Comparison of ENCODE assay signal across 8 cellular contexts in the genomic region with DNA sequence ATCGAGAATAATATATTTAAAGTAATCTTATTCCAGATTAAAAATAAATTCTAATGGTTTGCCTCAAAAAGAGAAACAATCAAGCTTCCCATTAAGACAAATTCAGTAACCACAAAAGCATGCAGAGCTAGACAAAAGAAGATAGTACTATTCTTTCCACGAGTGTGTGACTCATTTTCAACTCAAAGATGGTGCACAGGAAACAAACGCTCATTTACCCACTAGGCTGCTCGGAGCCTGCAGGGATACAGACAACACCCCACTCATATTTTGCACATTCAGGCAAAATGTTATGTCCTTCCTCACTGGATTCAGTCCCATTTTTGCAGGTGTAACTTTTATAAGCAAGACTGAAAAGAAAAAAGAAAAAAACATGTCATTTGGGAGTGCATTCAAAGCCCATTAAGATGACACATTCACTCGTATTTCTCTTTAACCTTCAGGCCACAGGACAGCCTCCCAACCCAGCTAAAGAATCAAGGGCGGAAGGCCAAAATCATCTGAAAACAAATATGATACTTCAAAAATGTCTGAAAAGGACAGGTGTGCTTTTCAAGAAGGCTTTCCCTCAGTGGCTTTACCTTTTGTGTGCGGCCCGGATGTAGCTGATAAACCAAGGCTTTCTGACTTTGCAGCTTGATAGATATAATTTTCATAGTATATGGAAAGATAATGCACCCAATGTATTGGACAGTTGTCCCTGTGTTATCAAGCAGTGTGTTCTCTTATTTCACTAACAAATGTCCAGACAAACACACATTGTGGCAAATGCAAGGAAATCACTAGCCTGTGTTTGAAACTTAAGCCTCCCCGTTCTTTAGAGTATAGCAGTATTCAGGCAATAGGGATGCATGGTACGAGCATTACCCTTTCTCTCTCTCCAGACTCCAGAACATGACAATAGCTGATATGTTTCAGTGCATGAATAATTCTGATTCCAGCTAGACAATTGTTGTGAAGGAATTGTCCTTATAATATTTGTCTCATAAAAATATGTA.
A peak's percentile ranks its signal among the peaks of the same experiment; 100 is the strongest.
DNase-seq lines count a peak whose midpoint lies in the region; ATAC-seq, FAIRE-seq and TF ChIP-seq lines count a peak whose summit lies in the region.

No MANE protein-coding gene starts in this region.

- no peak overlapping the region for H3K4me2 ChIP-seq in GM12878 (ENCODE audit: control insufficient read depth, insufficient read depth)

- POLR2A ChIA-PET in GM12878 (lab: Charles Lee): interaction anchor here (0.6 kb wide), 2 partner anchors 9 to 276 kb away, joined by 3 to 9 read pairs; no protein-coding TSS in a partner anchor

- H3K9me3 ChIP-seq in GM12878 (replicated peaks; ENCODE audit: control insufficient read depth, insufficient read depth, low read length) (no peaks in the 10 kb centered on the region), neuron (ENCODE audit: low read length) (no peaks in the 10 kb centered on the region), body of pancreas (no peaks in the 10 kb centered on the region)

- H3K27me3 ChIP-seq in GM12878 (replicated peaks in 1 of 2; ENCODE audit: control insufficient read depth in 2 of 2, insufficient read depth in 2 of 2, low read length in 1 of 2) (no peaks in the 10 kb centered on the region), neuron (ENCODE audit: insufficient read depth, low read length) (no peaks in the 10 kb centered on the region), body of pancreas (no peaks in the 10 kb centered on the region)

- H3K36me3 ChIP-seq in GM12878 (ENCODE audit: control insufficient read depth in 2 of 2, insufficient read depth in 2 of 2, low read length in 1 of 2) (no peaks in the 10 kb centered on the region), neuron (ENCODE audit: insufficient read depth, low read length) (no peaks in the 10 kb centered on the region), body of pancreas (replicated peaks in 1 of 2; ENCODE audit: insufficient read depth in 1 of 2, low read depth in 2 of 2) (no peaks in the 10 kb centered on the region)

- H2AFZ ChIP-seq in GM12878 (ENCODE audit: control insufficient read depth, low read depth, low read length) (no peak overlapping the region), neuron (ENCODE audit: low read depth, low read length) (peak overlapping the region; percentile 13)

- WGBS in GM12878 (ENCODE audit: insufficient coverage, insufficient replicate concordance, low lambda C conversion rate, missing lambda C conversion rate): 44% methylated on average over 10 of the region's 10 CpGs
- 70 to 73% methylated on average over 10 of the region's 10 CpGs for WGBS in body of pancreas, 2 donors

- no peak for TF ChIP-seq POLR2A in GM12878 (IDR thresholded peaks at IDR 0.05; ENCODE audit: low read depth, low read length)
- no peak for TF ChIP-seq POLR2A in body of pancreas (IDR thresholded peaks at IDR 0.05)

- FAIRE-seq in GM12878 (lab: Jason Lieb, UNC): no peak

- SMC1A ChIA-PET in GM12878 (lab: Charles Lee; ENCODE audit: uncharacterized antibody, unreplicated experiment): interaction anchor here (1.0 to 1.9 kb wide), 4 partner anchors 8 to 18 kb away, joined by 3 to 7 read pairs (median 4); no protein-coding TSS in a partner anchor

- TF ChIP-seq CTCF in GM12878 (IDR thresholded peaks at IDR 0.05 in 2 of 3, conservative IDR thresholded peaks at IDR 0.05 in 1 of 3; ENCODE audit: control insufficient read depth in 2 of 3, extremely low read depth in 1 of 3, insufficient read depth in 1 of 3, low read depth in 3 of 3, low read length in 3 of 3): no peak
- TF ChIP-seq CTCF in body of pancreas (IDR thresholded peaks at IDR 0.05): no peak

- intact Hi-C loops in GM12878 (cut with micrococcal nuclease; ENCODE audit: unreplicated experiment): no loop called here
- intact Hi-C loops in body of pancreas (cut with DNase I): no loop called here

- no peaks in the 10 kb centered on the region for H4K20me1 ChIP-seq in GM12878 (ENCODE audit: control insufficient read depth, insufficient read depth)

- no TSS peak for BruUV-seq in GM12878 (replicated peaks; lab: Mats Ljungman, UMichigan)

- H3K9ac ChIP-seq in GM12878 (ENCODE audit: control insufficient read depth, insufficient read depth, low read length): no peak overlapping the region

- DNase-seq in NCI-H2081 (lab: John Stamatoyannopoulos, UW): peak; percentile 36 to 48
- DNase-seq in GM12878 (ENCODE audit: low read depth, low spot score): no peak
- no peak for DNase-seq in body of pancreas

- no peak overlapping the region for H3K4me3 ChIP-seq in GM12878
- H3K4me3 ChIP-seq in neuron (ENCODE audit: low read length): no peak overlapping the region
- H3K4me3 ChIP-seq in body of pancreas: no peak overlapping the region

- in situ Hi-C loops in GM12878 (cut with MboI): no loop called here

- H3K4me1 ChIP-seq in GM12878 (ENCODE audit: control insufficient read depth, insufficient read depth, low read length): peaks cover 6% of the 10 kb centered on the region; the same call in 1 of the 2 replicates
- H3K4me1 ChIP-seq in neuron (ENCODE audit: insufficient read depth, low read length): peaks cover 10% of the 10 kb centered on the region
- H3K4me1 ChIP-seq in body of pancreas: no peaks in the 10 kb centered on the region

- H3K27ac ChIP-seq in GM12878 (ENCODE audit: control insufficient read depth, insufficient read depth) (no peak overlapping the region), body of pancreas (no peak overlapping the region)

- ATAC-seq in GM18502 (IDR thresholded peaks at IDR 0.05; ENCODE audit: poor library complexity, unreplicated experiment): peak; percentile 43
- ATAC-seq in GM12878: 0 out of 3 replicates have a peak, but pooled peaks have one; percentile 25
- ATAC-seq in GM18909 (IDR thresholded peaks at IDR 0.05; ENCODE audit: poor library complexity, unreplicated experiment): no peak
- ATAC-seq in GM21423 (IDR thresholded peaks at IDR 0.05; ENCODE audit: unreplicated experiment): no peak
- no peak for ATAC-seq in body of pancreas
- ATAC-seq in GM19324 (IDR thresholded peaks at IDR 0.05; ENCODE audit: low FRiP score, unreplicated experiment): no peak

- TF ChIP-seq EP300 in GM12878 (IDR thresholded peaks at IDR 0.05; ENCODE audit: borderline replicate concordance in 1 of 2, control insufficient read depth in 1 of 2, low read depth in 2 of 2, low read length in 2 of 2): no peak

- CTCF ChIA-PET in GM12878 (lab: Yijun Ruan, JAX): interaction anchor here (1.0 kb wide), 1 partner anchor 9 kb away, joined by 3 read pairs; no protein-coding TSS in a partner anchor

- RAD21 ChIA-PET in GM12878 (lab: Charles Lee; ENCODE audit: unreplicated experiment): interaction anchor here (1.1 kb wide), 1 partner anchor 124 kb away, joined by 3 read pairs; no protein-coding TSS in a partner anchor

- H3K79me2 ChIP-seq in GM12878 (ENCODE audit: control insufficient read depth, insufficient read depth, low read length): no peaks in the 10 kb centered on the region

- TF ChIP-seq RAD21 in GM12878 (IDR thresholded peaks at IDR 0.05; ENCODE audit: insufficient read depth, low read depth, low read length): no peak

TF ChIP-seq in GM12878, 131 proteins besides CTCF, POLR2A, EP300 and RAD21:
- peak; percentile 16; the same call in 1 of the 2 replicates for TF ChIP-seq RUNX3 (IDR thresholded peaks at IDR 0.05; ENCODE audit: low read length)
- TF ChIP-seq, protein P1, sequence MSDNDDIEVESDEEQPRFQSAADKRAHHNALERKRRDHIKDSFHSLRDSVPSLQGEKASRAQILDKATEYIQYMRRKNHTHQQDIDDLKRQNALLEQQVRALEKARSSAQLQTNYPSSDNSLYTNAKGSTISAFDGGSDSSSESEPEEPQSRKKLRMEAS (IDR thresholded peaks at IDR 0.05; ENCODE audit: low read depth, low read length): no peak

Comparison
In these comparisons a context has a peak if more than half of its experiments do, and no peak if none do; other contexts are left out.
1. ATAC-seq: peak in GM18502 (single experiment) and GM12878 (single experiment); none in GM18909 (single experiment), GM21423 (single experiment), body of pancreas (single experiment) and GM19324 (single experiment).
2. DNase-seq: peak in NCI-H2081 (2 of 2); none in GM12878 (single experiment) and body of pancreas (0 of 4).